ENCODE assay signal across 29 cellular contexts in genomic region chrX:98028691-98029090, GRCh38.
"Had no signal": no experiment of that assay in that cellular context is flagged by ENCODE, and none has a peak within 500 bp of the region (broad histone marks: within the 10 kb centered on the region; RNA-seq: fewer than 3 reads in every experiment).

No MANE protein-coding gene starts in this region.

- H3K36me3 Mint-ChIP-seq: stimulated activated effector memory CD8-positive, alpha-beta T cell treated with anti-CD3 and anti-CD28 coated beads, Interleukin-12 subunit alpha, Interleukin-12 subunit beta, amount 100 ng/mL, for 72 hours; stimulated activated memory B cell treated with anti-CD40 and anti-IgM and Interleukin-4, amounts not matched to agents 10 μg/mL and 1 μg/mL and 100 μg/mL, for 72 hours; stimulated activated naive B cell treated with anti-CD40 and anti-IgM and Interleukin-4, amounts not matched to agents 10 μg/mL and 1 μg/mL and 100 μg/mL, for 72 hours; type B pancreatic cell had no signal

- H3K4me3 ChIP-seq: stomach, suprapubic skin, testis, thoracic aorta, thyroid gland, tibial artery, tibial nerve, transverse colon, upper lobe of left lung, upper lobe of right lung, uterus, vagina had no signal

- H3K9me3 ChIP-seq: suprapubic skin, testis, thoracic aorta, thyroid gland, tibial nerve, transverse colon, upper lobe of right lung, uterus, vagina had no signal

- H3K4me1 Mint-ChIP-seq: stimulated activated effector memory CD8-positive, alpha-beta T cell treated with anti-CD3 and anti-CD28 coated beads, Interleukin-12 subunit alpha, Interleukin-12 subunit beta, amount 100 ng/mL, for 72 hours; stimulated activated memory B cell treated with anti-CD40 and anti-IgM and Interleukin-4, amounts not matched to agents 10 μg/mL and 1 μg/mL and 100 μg/mL, for 72 hours; stimulated activated naive B cell treated with anti-CD40 and anti-IgM and Interleukin-4, amounts not matched to agents 10 μg/mL and 1 μg/mL and 100 μg/mL, for 72 hours; stimulated activated naive CD8-positive, alpha-beta T cell treated with anti-CD3 and anti-CD28 coated beads, Interleukin-15, amount 100 ng/mL, for 72 hours had no signal

- ATAC-seq: stimulated activated effector memory CD8-positive, alpha-beta T cell treated with anti-CD3 and anti-CD28 coated beads, Interleukin-12 subunit alpha, Interleukin-12 subunit beta, amount 100 ng/mL, for 72 hours; stimulated activated memory B cell treated with anti-CD40 and anti-IgM and Interleukin-4, amounts not matched to agents 10 μg/mL and 1 μg/mL and 100 μg/mL, for 72 hours; stimulated activated naive B cell treated with anti-CD40 and anti-IgM and Interleukin-4, amounts not matched to agents 10 μg/mL and 1 μg/mL and 100 μg/mL, for 72 hours; stimulated activated naive CD8-positive, alpha-beta T cell treated with anti-CD3 and anti-CD28 coated beads, Interleukin-15, amount 100 ng/mL, for 72 hours; stimulated activated naive CD8-positive, alpha-beta T cell treated with anti-CD3 and anti-CD28 coated beads, Interleukin-15, Interleukin-2, amounts not matched to agents 100 U/mL and 50 U/mL, for 24 hours; upper lobe of right lung had no signal

- H3K27me3 Mint-ChIP-seq: stimulated activated memory B cell treated with anti-CD40 and anti-IgM and Interleukin-4, amounts not matched to agents 10 μg/mL and 1 μg/mL and 100 μg/mL, for 72 hours; stimulated activated naive B cell treated with anti-CD40 and anti-IgM and Interleukin-4, amounts not matched to agents 10 μg/mL and 1 μg/mL and 100 μg/mL, for 72 hours; stimulated activated naive CD8-positive, alpha-beta T cell treated with anti-CD3 and anti-CD28 coated beads, Interleukin-15, amount 100 ng/mL, for 72 hours; stimulated activated naive CD8-positive, alpha-beta T cell treated with anti-CD3 and anti-CD28 coated beads, Interleukin-15, Interleukin-2, amounts not matched to agents 100 ng/mL and 50 ng/mL, for 24 hours; type B pancreatic cell had no signal

- H3K27ac Mint-ChIP-seq: stimulated activated effector memory CD8-positive, alpha-beta T cell treated with anti-CD3 and anti-CD28 coated beads, Interleukin-12 subunit alpha, Interleukin-12 subunit beta, amount 100 ng/mL, for 72 hours; stimulated activated memory B cell treated with anti-CD40 and anti-IgM and Interleukin-4, amounts not matched to agents 10 μg/mL and 1 μg/mL and 100 μg/mL, for 72 hours; stimulated activated naive B cell treated with anti-CD40 and anti-IgM and Interleukin-4, amounts not matched to agents 10 μg/mL and 1 μg/mL and 100 μg/mL, for 72 hours; stimulated activated naive CD8-positive, alpha-beta T cell treated with anti-CD3 and anti-CD28 coated beads, Interleukin-15, Interleukin-2, amounts not matched to agents 100 ng/mL and 50 ng/mL, for 24 hours; type B pancreatic cell had no signal

- H3K27ac ChIP-seq: stomach, suprapubic skin, testis, thoracic aorta, thyroid gland, tibial artery, tibial nerve, transverse colon, upper lobe of left lung, upper lobe of right lung, uterus, vagina had no signal

- FAIRE-seq: urothelium cell line had no signal

- H3K4me3 Mint-ChIP-seq: stimulated activated effector memory CD8-positive, alpha-beta T cell treated with anti-CD3 and anti-CD28 coated beads, Interleukin-12 subunit alpha, Interleukin-12 subunit beta, amount 100 ng/mL, for 72 hours; stimulated activated memory B cell treated with anti-CD40 and anti-IgM and Interleukin-4, amounts not matched to agents 10 μg/mL and 1 μg/mL and 100 μg/mL, for 72 hours; stimulated activated naive B cell treated with anti-CD40 and anti-IgM and Interleukin-4, amounts not matched to agents 10 μg/mL and 1 μg/mL and 100 μg/mL, for 72 hours; stimulated activated naive CD8-positive, alpha-beta T cell treated with anti-CD3 and anti-CD28 coated beads, Interleukin-15, amount 100 ng/mL, for 72 hours; stimulated activated naive CD8-positive, alpha-beta T cell treated with anti-CD3 and anti-CD28 coated beads, Interleukin-15, Interleukin-2, amounts not matched to agents 100 ng/mL and 50 ng/mL, for 24 hours; type B pancreatic cell had no signal

- H3K4me1 ChIP-seq: stomach, suprapubic skin, testis, thyroid gland, tibial artery, tibial nerve, transverse colon, upper lobe of left lung, upper lobe of right lung, uterus, vagina had no signal

- H3K27me3 ChIP-seq: stomach, suprapubic skin, testis, thyroid gland, tibial artery, tibial nerve, transverse colon, upper lobe of left lung, upper lobe of right lung, uterus, vagina had no signal

- H3K36me3 ChIP-seq: stomach, suprapubic skin, thoracic aorta, thyroid gland, tibial artery, tibial nerve, transverse colon, upper lobe of left lung, upper lobe of right lung, uterus, vagina had no signal

- H3K9me3 Mint-ChIP-seq: stimulated activated effector memory CD8-positive, alpha-beta T cell treated with anti-CD3 and anti-CD28 coated beads, Interleukin-12 subunit alpha, Interleukin-12 subunit beta, amount 100 ng/mL, for 72 hours; stimulated activated memory B cell treated with anti-CD40 and anti-IgM and Interleukin-4, amounts not matched to agents 10 μg/mL and 1 μg/mL and 100 μg/mL, for 72 hours; stimulated activated naive CD8-positive, alpha-beta T cell treated with anti-CD3 and anti-CD28 coated beads, Interleukin-15, amount 100 ng/mL, for 72 hours; stimulated activated naive CD8-positive, alpha-beta T cell treated with anti-CD3 and anti-CD28 coated beads, Interleukin-15, Interleukin-2, amounts not matched to agents 100 ng/mL and 50 ng/mL, for 24 hours had no signal

- DNase-seq: stimulated activated CD4-positive, alpha-beta T cell treated with anti-CD3 and anti-CD28 coated beads, Interleukin-2, amount 100 ng/mL, for 48 hours; stimulated activated CD4-positive, alpha-beta T cell treated with anti-CD3 and anti-CD28 coated beads, Interleukin-4, amount 100 ng/mL, for 1 hour; stimulated activated CD4-positive, alpha-beta T cell treated with anti-CD3 and anti-CD28 coated beads, Interleukin-4, amount 100 ng/mL, for 24 hours; stimulated activated CD4-positive, alpha-beta T cell treated with anti-CD3 and anti-CD28 coated beads, Interleukin-4, amount 100 ng/mL, for 4 hours; stimulated activated CD8-positive, alpha-beta memory T cell treated with anti-CD3 and anti-CD28 coated beads, Interleukin-4, amount 100 ng/mL, for 48 hours; stimulated activated naive B cell treated with anti-CD40 and anti-IgM and Interleukin-4, amounts not matched to agents 10 μg/mL and 1 μg/mL and 100 μg/mL, for 72 hours; stimulated activated naive CD4-positive, alpha-beta T cell; stimulated activated naive CD4-positive, alpha-beta T cell treated with Interleukin-2 at 50 U/mL for 16 hours; stimulated activated naive CD8-positive, alpha-beta T cell treated with anti-CD3 and anti-CD28 coated beads, Interleukin-15, amount 100 ng/mL, for 72 hours; stimulated activated naive CD8-positive, alpha-beta T cell treated with anti-CD3 and anti-CD28 coated beads, Interleukin-15, Interleukin-2, amounts not matched to agents 100 U/mL and 50 U/mL, for 24 hours; stomach; substantia nigra; testis; thyroid gland; tibial artery; transverse colon; trophoblast cell; upper lobe of left lung; upper lobe of right lung; uterus had no signal
